In genomic region chr22:25090225-25090651, GRCh38 we compare ENCODE assay signal across 26 cellular contexts.
"Had no signal": no experiment of that assay in that cellular context is flagged by ENCODE, and none has a peak within 500 bp of the region (broad histone marks: within the 10 kb centered on the region; RNA-seq: fewer than 3 reads in every experiment).

No MANE protein-coding gene starts in this region.

- H3K27ac ChIP-seq: body of pancreas, esophagus squamous epithelium, hepatocyte, suprapubic skin, VCaP had no signal

- H3K27me3 ChIP-seq: body of pancreas, esophagus squamous epithelium, hepatocyte, suprapubic skin had no signal

- H3K36me3 ChIP-seq: esophagus squamous epithelium, suprapubic skin had no signal

- H3K4me1 Mint-ChIP-seq: mesothelial cell of epicardium had no signal

- H3K4me2 ChIP-seq: hepatocyte had no signal

- H2AFZ ChIP-seq: hepatocyte had no signal

- H3K4me3 ChIP-seq: body of pancreas, esophagus squamous epithelium, hepatocyte, suprapubic skin had no signal

- ATAC-seq: activated CD8-positive, alpha-beta T cell treated with anti-CD3 and anti-CD28 coated beads for 36 hours; body of pancreas; natural killer cell treated with Interleukin-12 subunit alpha and Interleukin-12 subunit beta and Interleukin-15 and Interleukin-18, amount 100 ng/mL, for 72 hours; SK-N-SH treated with all-trans-retinoic acid at 6 μM for 48 hours; stimulated activated naive CD8-positive, alpha-beta T cell treated with anti-CD3 and anti-CD28 coated beads, Interleukin-15, amount 100 ng/mL, for 72 hours had no signal

- H3K27ac Mint-ChIP-seq: activated CD8-positive, alpha-beta T cell treated with anti-CD3 and anti-CD28 coated beads for 36 hours; activated naive CD8-positive, alpha-beta T cell treated with anti-CD3 and anti-CD28 coated beads for 36 hours; mesothelial cell of epicardium; stimulated activated naive CD8-positive, alpha-beta T cell treated with anti-CD3 and anti-CD28 coated beads, Interleukin-15, amount 100 ng/mL, for 72 hours; type B pancreatic cell had no signal

- H3K27me3 Mint-ChIP-seq: activated CD8-positive, alpha-beta T cell treated with anti-CD3 and anti-CD28 coated beads for 36 hours; activated naive CD8-positive, alpha-beta T cell treated with anti-CD3 and anti-CD28 coated beads for 36 hours; central memory CD8-positive, alpha-beta T cell; natural killer cell treated with Interleukin-12 subunit alpha and Interleukin-12 subunit beta and Interleukin-15 and Interleukin-18, amount 100 ng/mL, for 72 hours; stimulated activated naive CD8-positive, alpha-beta T cell treated with anti-CD3 and anti-CD28 coated beads, Interleukin-15, amount 100 ng/mL, for 72 hours; type B pancreatic cell had no signal

- H3K36me3 Mint-ChIP-seq: mesothelial cell of epicardium; natural killer cell treated with Interleukin-12 subunit alpha and Interleukin-12 subunit beta and Interleukin-15 and Interleukin-18, amount 100 ng/mL, for 72 hours; type B pancreatic cell had no signal

- FAIRE-seq: islet of Langerhans, small intestine had no signal

- H3K9me3 Mint-ChIP-seq: activated CD8-positive, alpha-beta T cell treated with anti-CD3 and anti-CD28 coated beads for 36 hours; activated naive CD8-positive, alpha-beta T cell treated with anti-CD3 and anti-CD28 coated beads for 36 hours; central memory CD8-positive, alpha-beta T cell; mesothelial cell of epicardium; natural killer cell treated with Interleukin-12 subunit alpha and Interleukin-12 subunit beta and Interleukin-15 and Interleukin-18, amount 100 ng/mL, for 72 hours; stimulated activated naive CD8-positive, alpha-beta T cell treated with anti-CD3 and anti-CD28 coated beads, Interleukin-15, amount 100 ng/mL, for 72 hours; type B pancreatic cell had no signal

- DNase-seq: activated CD4-positive, alpha-beta T cell treated with anti-CD3 and anti-CD28 coated beads for 1 hour; activated CD8-positive, alpha-beta T cell treated with anti-CD3 and anti-CD28 coated beads for 36 hours; activated effector memory CD4-positive, alpha-beta T cell treated with Interleukin-2 at 50 U/mL for 16 hours; activated naive CD8-positive, alpha-beta T cell treated with anti-CD3 and anti-CD28 coated beads for 36 hours; activated T-cell treated with anti-CD3 and anti-CD28 coated beads, Interleukin-2, amount 50 U/mL, for 1 hour; amniotic stem cell; body of pancreas; cortex of kidney; effector CD4-positive, alpha-beta T cell; esophagus squamous epithelium; left cardiac atrium; nucleus accumbens; SIG-M5; small intestine; stimulated activated CD4-positive, alpha-beta T cell treated with anti-CD3 and anti-CD28 coated beads, Interleukin-15, amount 100 ng/mL, for 24 hours; stimulated activated CD4-positive, alpha-beta T cell treated with anti-CD3 and anti-CD28 coated beads, Interleukin-4, amount 100 ng/mL, for 1 hour; stimulated activated naive CD8-positive, alpha-beta T cell treated with anti-CD3 and anti-CD28 coated beads, Interleukin-15, amount 100 ng/mL, for 72 hours had no signal

- H3K9me3 ChIP-seq: body of pancreas, esophagus squamous epithelium, suprapubic skin had no signal

- H3K4me3 Mint-ChIP-seq: activated CD8-positive, alpha-beta T cell treated with anti-CD3 and anti-CD28 coated beads for 36 hours; activated naive CD8-positive, alpha-beta T cell treated with anti-CD3 and anti-CD28 coated beads for 36 hours; central memory CD8-positive, alpha-beta T cell; mesothelial cell of epicardium; natural killer cell treated with Interleukin-12 subunit alpha and Interleukin-12 subunit beta and Interleukin-15 and Interleukin-18, amount 100 ng/mL, for 72 hours; stimulated activated naive CD8-positive, alpha-beta T cell treated with anti-CD3 and anti-CD28 coated beads, Interleukin-15, amount 100 ng/mL, for 72 hours; type B pancreatic cell had no signal
